Comparison of ENCODE assay signal across 14 cellular contexts in genomic region chr17:17009972-17010371, GRCh38. TPM values are rescaled to one million over a fixed set of nuclear protein-coding genes. Genes with fewer than 3 reads are reported as not detected.
DNase-seq lines count a peak whose midpoint lies in the region; ATAC-seq, FAIRE-seq and TF ChIP-seq lines count a peak whose summit lies in the region.
"Not testable (repeated sequence)": the region's sequence is repeated elsewhere in the genome, so short reads cannot be mapped to it uniquely, and the experiment has no call there.
"Had no signal": no experiment of that assay in that cellular context is flagged by ENCODE, and none has a peak within 500 bp of the region (broad histone marks: within the 10 kb centered on the region; RNA-seq: fewer than 3 reads in every experiment).

No MANE protein-coding gene starts in this region.

- not testable (repeated sequence) for DNase-seq in AG04450 (ENCODE audit: low read depth, low spot score); GM18507 (ENCODE audit: extremely low spot score, insufficient read length, low read depth); ascending aorta (ENCODE audit: low spot score in 2 of 2); epithelial cell of proximal tubule (ENCODE audit: low read depth)
- DNase-seq in PC-3 (peak; percentile 53), cardiac septum (ENCODE audit: low spot score) (peak; percentile 44), right lobe of liver (peak in 1 of 3 donors; percentile 70), gastrocnemius medialis (peak in 1 of 2 donors; percentile 47)

- peak; percentile 41 for FAIRE-seq in GM18507 (lab: Jason Lieb, UNC)

- not testable (repeated sequence) for H3K27me3 ChIP-seq in AG04450 (ENCODE audit: control insufficient read depth, insufficient read depth, low read length); PC-3 (ENCODE audit: low read length); ascending aorta; right lobe of liver; gastrocnemius medialis

- not testable (repeated sequence) for H2AFZ ChIP-seq in PC-3 (ENCODE audit: low read length)

- H3K79me2 ChIP-seq in PC-3 (ENCODE audit: low read length): peaks cover 27% of the 10 kb centered on the region

- H3K27ac ChIP-seq in AG04450 (ENCODE audit: low read depth, low read length): not testable (repeated sequence)
- H3K27ac ChIP-seq in PC-3 (ENCODE audit: low read length): peak overlapping the region; percentile 95
- H3K27ac ChIP-seq in ascending aorta: peak overlapping the region in 1 of 2 donors; percentile 12
- peak overlapping the region in 2 of 3 donors; percentile 26 to 29 for H3K27ac ChIP-seq in right lobe of liver
- H3K27ac ChIP-seq in gastrocnemius medialis: peak overlapping the region in 2 of 4 donors; percentile 7 to 52

- 8% methylated on average over 1 of the region's 4 CpGs for WGBS in right lobe of liver (ENCODE audit: insufficient coverage, low coverage, low lambda C conversion rate, missing lambda C conversion rate)

- not testable (repeated sequence) for H3K4me3 ChIP-seq in AG04450 (ENCODE audit: low read depth, low read length); PC-3 (ENCODE audit: low read length); ascending aorta; epithelial cell of proximal tubule (ENCODE audit: low read depth, low read length); right lobe of liver; gastrocnemius medialis

- H4K20me1 ChIP-seq in PC-3 (ENCODE audit: low read length): not testable (repeated sequence)

- CTCF ChIA-PET in AG04450 (lab: Charles Lee); PC-3 (lab: Charles Lee): not testable (repeated sequence)

- H3F3A ChIP-seq in PC-3 (ENCODE audit: low read length, unreplicated experiment): not testable (repeated sequence)

- TSS peak; percentile 34 for BruUV-seq in PC-3 (replicated peaks; lab: Mats Ljungman, UMichigan)

- H3K9me2 ChIP-seq in PC-3 (replicated peaks; ENCODE audit: low read length): not testable (repeated sequence)

- in situ Hi-C loops in gastrocnemius medialis (cut with MboI; ENCODE audit: low sequenced_read_pairs in 4 of 4): loop anchor here in 1 of 4 donors (25.0 kb wide), 2 partner anchors 127 to 277 kb away; partner anchors contain the start of gene COPS3

- H3K4me1 ChIP-seq in PC-3 (ENCODE audit: insufficient read depth, low read length): peaks cover 49% of the 10 kb centered on the region
- H3K4me1 ChIP-seq in ascending aorta: peaks cover 0 to 13% of the 10 kb centered on the region in 2 donors
- not testable (repeated sequence) for H3K4me1 ChIP-seq in right lobe of liver, gastrocnemius medialis

- POLR2A ChIA-PET in AG04450 (lab: Yijun Ruan, JAX); PC-3 (lab: Charles Lee; ENCODE audit: unreplicated experiment): not testable (repeated sequence)

- not testable (repeated sequence) for TF ChIP-seq POLR2A in right lobe of liver (IDR thresholded peaks at IDR 0.05); gastrocnemius medialis (IDR thresholded peaks at IDR 0.05)

- ATAC-seq in PC-3 (peak; percentile 14), right lobe of liver (peak; percentile 74 to 90 (median 84)), gastrocnemius medialis (peak; percentile 93 to 94)

- TF ChIP-seq CTCF in AG04450 (IDR thresholded peaks at IDR 0.05; ENCODE audit: low read depth, low read length): 0 out of 2 replicates have a peak, but pooled peaks have one; percentile 5
- not testable (repeated sequence) for TF ChIP-seq CTCF in PC-3 (conservative IDR thresholded peaks at IDR 0.05; ENCODE audit: low read depth, low read length)
- peak in 2 of 3 experiments; percentile 20 to 32 for TF ChIP-seq CTCF in ascending aorta (IDR thresholded peaks at IDR 0.05)
- TF ChIP-seq CTCF in epithelial cell of proximal tubule (conservative IDR thresholded peaks at IDR 0.05; ENCODE audit: low read depth, low read length): peak; percentile 16
- peak in 2 of 4 donors; percentile 20 to 32 for TF ChIP-seq CTCF in right lobe of liver (IDR thresholded peaks at IDR 0.05)
- TF ChIP-seq CTCF in gastrocnemius medialis (IDR thresholded peaks at IDR 0.05 in 4 of 5, conservative IDR thresholded peaks at IDR 0.05 in 1 of 5): peak in 1 of 5 experiments; percentile 33

- H3K9me3 ChIP-seq in AG04450 (ENCODE audit: control insufficient read depth, insufficient read depth, low read length); PC-3 (ENCODE audit: low read length); ascending aorta; right lobe of liver; gastrocnemius medialis: not testable (repeated sequence)

- peak overlapping the region; percentile 76 for H3K9ac ChIP-seq in PC-3 (ENCODE audit: low read length)

- intact Hi-C loops in PC-3 (cut with micrococcal nuclease): loop anchor here (10.0 kb wide), 1 partner anchor 145 kb away; no protein-coding TSS in a partner anchor
- intact Hi-C loops in ascending aorta (cut with DNase I): loop anchor here (5.0 to 10.0 kb wide), 5 partner anchors 32 to 295 kb away; partner anchors contain the start of genes FLCN, MPRIP, NT5M and PLD6
- intact Hi-C loops in cardiac septum (cut with DNase I): loop anchor here (10.0 kb wide), 2 partner anchors 195 to 295 kb away; partner anchors contain the start of genes NT5M and PLD6
- intact Hi-C loops in right lobe of liver (cut with DNase I): loop anchor here in 1 of 2 donors (10.0 kb wide), 1 partner anchor 305 kb away; no protein-coding TSS in a partner anchor
- intact Hi-C loops in gastrocnemius medialis (cut with DNase I; ENCODE audit: low total_unique reads): loop anchor here (10.0 kb wide), 1 partner anchor 115 kb away; no protein-coding TSS in a partner anchor

- not testable (repeated sequence) for H3K36me3 ChIP-seq in PC-3 (ENCODE audit: low read depth, low read length); ascending aorta; right lobe of liver; gastrocnemius medialis

- peak overlapping the region; percentile 54; the same call in 1 of the 2 replicates for H3K4me2 ChIP-seq in PC-3 (ENCODE audit: low read length)

RNA-seq across cellular contexts. Expression of gene MPRIP, which starts 32.3 kb away (rescaled TPM):
- 95.0 and 122 TPM in 2 replicates for polyA plus RNA-seq in AG04450 (2011; rRNA removed)
- 152 and 153 TPM in 2 replicates for polyA minus RNA-seq in AG04450 (2011; rRNA and poly(A)+ RNA removed)
- 1,274 and 1,459 TPM in 2 replicates for total RNA-seq in PC-3 (2014; rRNA removed)
- 246 TPM for total RNA-seq in ascending aorta
- 102 and 109 TPM in 2 replicates for total RNA-seq in epithelial cell of proximal tubule
- total RNA-seq in cardiac septum: 554 TPM
- total RNA-seq in right lobe of liver: 10 to 100 TPM; 39.0 to 97.6 (median 76.7) TPM
- total RNA-seq in gastrocnemius medialis: 100 to 1,000 TPM in 3 of 4 donors, 10 to 100 TPM in 1; 71.1 to 127 (median 124) TPM

RNA-seq across cellular contexts. Expression of gene TNFRSF13B, which starts 38.1 kb away (rescaled TPM):
- not detected in 2 replicates for polyA plus RNA-seq in AG04450 (2011; rRNA removed)
- not detected in 2 replicates for polyA minus RNA-seq in AG04450 (2011; rRNA and poly(A)+ RNA removed)
- total RNA-seq in PC-3 (2014; rRNA removed) (not detected in 2 replicates), ascending aorta (not detected), epithelial cell of proximal tubule (not detected in 2 replicates), cardiac septum (not detected), right lobe of liver (under 1 TPM in 1 of 6 experiments, not detected in 5; 0.44 TPM), gastrocnemius medialis (not detected)
- total RNA-seq: CD4-positive, alpha-beta T cell; mesenteric fat pad; occipital lobe; right atrium auricular region; T-helper 2 cell treated with Interferon-gamma antibody and Interleukin-4, amounts not matched to agents 100 ng/mL and 5 ng/mL, for 36 hours; urinary bladder had no signal

Comparison
In these comparisons a context has a peak if more than half of its experiments do, and no peak if none do; other contexts are left out.
1. ATAC-seq: peak in every context shown above with its lines; median percentile 94 in gastrocnemius medialis; 84 in right lobe of liver; 14 in PC-3.